1 cellular context compared by ENCODE assay signal in the genomic region with DNA sequence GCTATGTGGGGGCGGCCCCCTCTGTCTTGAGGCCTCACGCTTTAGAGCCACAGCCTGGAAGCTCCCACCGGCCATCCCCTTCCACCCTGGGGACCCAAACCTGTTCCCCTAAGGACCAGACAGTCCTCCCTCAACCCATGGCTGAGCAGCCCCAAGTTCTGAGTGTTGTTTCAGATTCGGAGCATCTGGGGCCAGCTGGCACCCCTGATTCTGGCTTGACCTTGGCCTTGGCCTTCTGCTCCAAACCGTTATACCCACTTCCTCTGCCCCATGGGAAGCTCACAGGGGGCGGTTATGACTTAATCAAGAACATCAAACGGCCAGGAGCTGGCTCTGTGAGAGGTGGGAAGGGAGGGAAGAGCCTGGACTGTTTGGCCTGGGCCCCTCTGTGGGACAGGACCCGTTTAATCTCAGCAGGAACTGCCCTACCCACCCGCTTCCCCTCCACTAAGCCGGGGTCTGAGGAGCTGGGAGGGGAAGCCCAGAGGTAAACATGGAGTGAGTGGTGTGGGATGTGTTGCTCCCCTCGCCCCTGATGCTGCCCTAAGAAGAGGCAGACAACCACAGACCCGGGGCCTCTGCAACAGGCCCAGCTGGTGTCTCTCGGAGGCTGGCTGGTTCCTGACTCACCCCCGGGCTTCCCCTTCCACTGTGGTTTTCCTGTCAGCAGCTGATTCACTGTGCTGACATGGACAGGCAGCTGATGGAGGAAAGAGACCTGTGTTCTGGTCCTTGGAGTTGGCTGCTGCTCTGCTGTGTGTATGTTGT.
TF ChIP-seq lines count a peak whose summit lies in the region.

No MANE protein-coding gene starts in this region.

TF ChIP-seq in GM12878, 131 proteins besides CTCF, POLR2A, EP300 and RAD21 (continued from another document and continues in another):
- no peak for TF ChIP-seq ZBTB33 (IDR thresholded peaks at IDR 0.05)
- TF ChIP-seq JUNB (IDR thresholded peaks at IDR 0.05), result peak; percentile 65; the same call in 1 of the 2 replicates
- no peak; the same call in 1 of the 2 replicates for TF ChIP-seq RCOR1 (conservative IDR thresholded peaks at IDR 0.05; ENCODE audit: low read depth, low read length)
- TF ChIP-seq, protein P1, sequence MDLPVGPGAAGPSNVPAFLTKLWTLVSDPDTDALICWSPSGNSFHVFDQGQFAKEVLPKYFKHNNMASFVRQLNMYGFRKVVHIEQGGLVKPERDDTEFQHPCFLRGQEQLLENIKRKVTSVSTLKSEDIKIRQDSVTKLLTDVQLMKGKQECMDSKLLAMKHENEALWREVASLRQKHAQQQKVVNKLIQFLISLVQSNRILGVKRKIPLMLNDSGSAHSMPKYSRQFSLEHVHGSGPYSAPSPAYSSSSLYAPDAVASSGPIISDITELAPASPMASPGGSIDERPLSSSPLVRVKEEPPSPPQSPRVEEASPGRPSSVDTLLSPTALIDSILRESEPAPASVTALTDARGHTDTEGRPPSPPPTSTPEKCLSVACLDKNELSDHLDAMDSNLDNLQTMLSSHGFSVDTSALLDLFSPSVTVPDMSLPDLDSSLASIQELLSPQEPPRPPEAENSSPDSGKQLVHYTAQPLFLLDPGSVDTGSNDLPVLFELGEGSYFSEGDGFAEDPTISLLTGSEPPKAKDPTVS (IDR thresholded peaks at IDR 0.05; ENCODE audit: low read depth, low read length), result no peak
- TF ChIP-seq, protein P2, sequence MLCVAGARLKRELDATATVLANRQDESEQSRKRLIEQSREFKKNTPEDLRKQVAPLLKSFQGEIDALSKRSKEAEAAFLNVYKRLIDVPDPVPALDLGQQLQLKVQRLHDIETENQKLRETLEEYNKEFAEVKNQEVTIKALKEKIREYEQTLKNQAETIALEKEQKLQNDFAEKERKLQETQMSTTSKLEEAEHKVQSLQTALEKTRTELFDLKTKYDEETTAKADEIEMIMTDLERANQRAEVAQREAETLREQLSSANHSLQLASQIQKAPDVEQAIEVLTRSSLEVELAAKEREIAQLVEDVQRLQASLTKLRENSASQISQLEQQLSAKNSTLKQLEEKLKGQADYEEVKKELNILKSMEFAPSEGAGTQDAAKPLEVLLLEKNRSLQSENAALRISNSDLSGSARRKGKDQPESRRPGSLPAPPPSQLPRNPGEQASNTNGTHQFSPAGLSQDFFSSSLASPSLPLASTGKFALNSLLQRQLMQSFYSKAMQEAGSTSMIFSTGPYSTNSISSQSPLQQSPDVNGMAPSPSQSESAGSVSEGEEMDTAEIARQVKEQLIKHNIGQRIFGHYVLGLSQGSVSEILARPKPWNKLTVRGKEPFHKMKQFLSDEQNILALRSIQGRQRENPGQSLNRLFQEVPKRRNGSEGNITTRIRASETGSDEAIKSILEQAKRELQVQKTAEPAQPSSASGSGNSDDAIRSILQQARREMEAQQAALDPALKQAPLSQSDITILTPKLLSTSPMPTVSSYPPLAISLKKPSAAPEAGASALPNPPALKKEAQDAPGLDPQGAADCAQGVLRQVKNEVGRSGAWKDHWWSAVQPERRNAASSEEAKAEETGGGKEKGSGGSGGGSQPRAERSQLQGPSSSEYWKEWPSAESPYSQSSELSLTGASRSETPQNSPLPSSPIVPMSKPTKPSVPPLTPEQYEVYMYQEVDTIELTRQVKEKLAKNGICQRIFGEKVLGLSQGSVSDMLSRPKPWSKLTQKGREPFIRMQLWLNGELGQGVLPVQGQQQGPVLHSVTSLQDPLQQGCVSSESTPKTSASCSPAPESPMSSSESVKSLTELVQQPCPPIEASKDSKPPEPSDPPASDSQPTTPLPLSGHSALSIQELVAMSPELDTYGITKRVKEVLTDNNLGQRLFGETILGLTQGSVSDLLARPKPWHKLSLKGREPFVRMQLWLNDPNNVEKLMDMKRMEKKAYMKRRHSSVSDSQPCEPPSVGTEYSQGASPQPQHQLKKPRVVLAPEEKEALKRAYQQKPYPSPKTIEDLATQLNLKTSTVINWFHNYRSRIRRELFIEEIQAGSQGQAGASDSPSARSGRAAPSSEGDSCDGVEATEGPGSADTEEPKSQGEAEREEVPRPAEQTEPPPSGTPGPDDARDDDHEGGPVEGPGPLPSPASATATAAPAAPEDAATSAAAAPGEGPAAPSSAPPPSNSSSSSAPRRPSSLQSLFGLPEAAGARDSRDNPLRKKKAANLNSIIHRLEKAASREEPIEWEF (IDR thresholded peaks at IDR 0.05; ENCODE audit: insufficient replicate concordance, low read depth, low read length), result peak; percentile 67
- 0 out of 2 replicates have a peak, but pooled peaks have one; percentile 77 for TF ChIP-seq CHD1 (IDR thresholded peaks at IDR 0.05; ENCODE audit: low read depth, low read length)
- TF ChIP-seq ZZZ3 (IDR thresholded peaks at IDR 0.05; ENCODE audit: control insufficient read depth, insufficient read length, low read depth), result no peak
- peak; percentile 93 for TF ChIP-seq NFIC (IDR thresholded peaks at IDR 0.05; ENCODE audit: low read depth, low read length)
- TF ChIP-seq RAD51 (IDR thresholded peaks at IDR 0.05), result no peak
- TF ChIP-seq FOXK2 (IDR thresholded peaks at IDR 0.05), result no peak
- TF ChIP-seq, protein P3, sequence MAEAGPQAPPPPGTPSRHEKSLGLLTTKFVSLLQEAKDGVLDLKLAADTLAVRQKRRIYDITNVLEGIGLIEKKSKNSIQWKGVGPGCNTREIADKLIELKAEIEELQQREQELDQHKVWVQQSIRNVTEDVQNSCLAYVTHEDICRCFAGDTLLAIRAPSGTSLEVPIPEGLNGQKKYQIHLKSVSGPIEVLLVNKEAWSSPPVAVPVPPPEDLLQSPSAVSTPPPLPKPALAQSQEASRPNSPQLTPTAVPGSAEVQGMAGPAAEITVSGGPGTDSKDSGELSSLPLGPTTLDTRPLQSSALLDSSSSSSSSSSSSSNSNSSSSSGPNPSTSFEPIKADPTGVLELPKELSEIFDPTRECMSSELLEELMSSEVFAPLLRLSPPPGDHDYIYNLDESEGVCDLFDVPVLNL (IDR thresholded peaks at IDR 0.05; ENCODE audit: low read depth, low read length), result no peak
- TF ChIP-seq, protein P4, sequence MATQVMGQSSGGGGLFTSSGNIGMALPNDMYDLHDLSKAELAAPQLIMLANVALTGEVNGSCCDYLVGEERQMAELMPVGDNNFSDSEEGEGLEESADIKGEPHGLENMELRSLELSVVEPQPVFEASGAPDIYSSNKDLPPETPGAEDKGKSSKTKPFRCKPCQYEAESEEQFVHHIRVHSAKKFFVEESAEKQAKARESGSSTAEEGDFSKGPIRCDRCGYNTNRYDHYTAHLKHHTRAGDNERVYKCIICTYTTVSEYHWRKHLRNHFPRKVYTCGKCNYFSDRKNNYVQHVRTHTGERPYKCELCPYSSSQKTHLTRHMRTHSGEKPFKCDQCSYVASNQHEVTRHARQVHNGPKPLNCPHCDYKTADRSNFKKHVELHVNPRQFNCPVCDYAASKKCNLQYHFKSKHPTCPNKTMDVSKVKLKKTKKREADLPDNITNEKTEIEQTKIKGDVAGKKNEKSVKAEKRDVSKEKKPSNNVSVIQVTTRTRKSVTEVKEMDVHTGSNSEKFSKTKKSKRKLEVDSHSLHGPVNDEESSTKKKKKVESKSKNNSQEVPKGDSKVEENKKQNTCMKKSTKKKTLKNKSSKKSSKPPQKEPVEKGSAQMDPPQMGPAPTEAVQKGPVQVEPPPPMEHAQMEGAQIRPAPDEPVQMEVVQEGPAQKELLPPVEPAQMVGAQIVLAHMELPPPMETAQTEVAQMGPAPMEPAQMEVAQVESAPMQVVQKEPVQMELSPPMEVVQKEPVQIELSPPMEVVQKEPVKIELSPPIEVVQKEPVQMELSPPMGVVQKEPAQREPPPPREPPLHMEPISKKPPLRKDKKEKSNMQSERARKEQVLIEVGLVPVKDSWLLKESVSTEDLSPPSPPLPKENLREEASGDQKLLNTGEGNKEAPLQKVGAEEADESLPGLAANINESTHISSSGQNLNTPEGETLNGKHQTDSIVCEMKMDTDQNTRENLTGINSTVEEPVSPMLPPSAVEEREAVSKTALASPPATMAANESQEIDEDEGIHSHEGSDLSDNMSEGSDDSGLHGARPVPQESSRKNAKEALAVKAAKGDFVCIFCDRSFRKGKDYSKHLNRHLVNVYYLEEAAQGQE (IDR thresholded peaks at IDR 0.05; ENCODE audit: low read depth, low read length), result no peak
- no peak for TF ChIP-seq JUND (IDR thresholded peaks at IDR 0.05; ENCODE audit: low read depth, low read length)
- TF ChIP-seq STAT1 (conservative IDR thresholded peaks at IDR 0.05), result no peak
- TF ChIP-seq YBX1 (IDR thresholded peaks at IDR 0.05), result no peak
- peak; percentile 40; the same call in 1 of the 2 replicates for TF ChIP-seq CBX5 (IDR thresholded peaks at IDR 0.05; ENCODE audit: low read depth)
- TF ChIP-seq, protein P5, sequence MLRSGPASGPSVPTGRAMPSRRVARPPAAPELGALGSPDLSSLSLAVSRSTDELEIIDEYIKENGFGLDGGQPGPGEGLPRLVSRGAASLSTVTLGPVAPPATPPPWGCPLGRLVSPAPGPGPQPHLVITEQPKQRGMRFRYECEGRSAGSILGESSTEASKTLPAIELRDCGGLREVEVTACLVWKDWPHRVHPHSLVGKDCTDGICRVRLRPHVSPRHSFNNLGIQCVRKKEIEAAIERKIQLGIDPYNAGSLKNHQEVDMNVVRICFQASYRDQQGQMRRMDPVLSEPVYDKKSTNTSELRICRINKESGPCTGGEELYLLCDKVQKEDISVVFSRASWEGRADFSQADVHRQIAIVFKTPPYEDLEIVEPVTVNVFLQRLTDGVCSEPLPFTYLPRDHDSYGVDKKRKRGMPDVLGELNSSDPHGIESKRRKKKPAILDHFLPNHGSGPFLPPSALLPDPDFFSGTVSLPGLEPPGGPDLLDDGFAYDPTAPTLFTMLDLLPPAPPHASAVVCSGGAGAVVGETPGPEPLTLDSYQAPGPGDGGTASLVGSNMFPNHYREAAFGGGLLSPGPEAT (IDR thresholded peaks at IDR 0.05; ENCODE audit: low read depth), result peak; percentile 84
- TF ChIP-seq ZNF24 (IDR thresholded peaks at IDR 0.05), result no peak
- TF ChIP-seq PBX3 (IDR thresholded peaks at IDR 0.05; ENCODE audit: insufficient replicate concordance, low read depth, low read length), result peak; percentile 82
- TF ChIP-seq POLR2AphosphoS5 (IDR thresholded peaks at IDR 0.05; ENCODE audit: low read length), result peak; percentile 90
- TF ChIP-seq HDAC6 (IDR thresholded peaks at IDR 0.05; ENCODE audit: unreplicated experiment), result no peak
- TF ChIP-seq NR2C2 (IDR thresholded peaks at IDR 0.05; ENCODE audit: borderline replicate concordance, control insufficient read depth, insufficient read length, low read depth), result no peak
- no peak for TF ChIP-seq NRF1 (conservative IDR thresholded peaks at IDR 0.05; ENCODE audit: low read depth, low read length)
- no peak for TF ChIP-seq ASH2L (IDR thresholded peaks at IDR 0.05; ENCODE audit: borderline replicate concordance, low read depth)
- TF ChIP-seq CREB1 (IDR thresholded peaks at IDR 0.05; ENCODE audit: low read depth), result peak; percentile 67
- peak; percentile 52 to 54; a peak in 2 of 4 replicates for TF ChIP-seq BHLHE40 (IDR thresholded peaks at IDR 0.05; ENCODE audit: borderline replicate concordance in 1 of 2, low read depth in 2 of 2, low read length in 1 of 2)
- no peak for TF ChIP-seq PML (IDR thresholded peaks at IDR 0.05; ENCODE audit: low read length)
- TF ChIP-seq MEF2A (IDR thresholded peaks at IDR 0.05; ENCODE audit: insufficient read depth, low read depth, low read length), result 0 out of 2 replicates have a peak, but pooled peaks have one; percentile 13
- no peak; the same call in 1 of the 2 replicates for TF ChIP-seq ZSCAN29 (IDR thresholded peaks at IDR 0.05)
- peak; percentile 78 for TF ChIP-seq CREM (IDR thresholded peaks at IDR 0.05; ENCODE audit: low read depth)
- no peak for TF ChIP-seq CBX3 (IDR thresholded peaks at IDR 0.05; ENCODE audit: borderline replicate concordance, low read depth)
- peak; percentile 72 for TF ChIP-seq SPI1 (IDR thresholded peaks at IDR 0.05; ENCODE audit: borderline replicate concordance, insufficient read depth, low read depth, low read length)
- TF ChIP-seq TARDBP (IDR thresholded peaks at IDR 0.05; ENCODE audit: borderline replicate concordance), result peak; percentile 72; the same call in 1 of the 2 replicates
- TF ChIP-seq RUNX3 (IDR thresholded peaks at IDR 0.05; ENCODE audit: low read length), result peak; percentile 97
- TF ChIP-seq BMI1 (IDR thresholded peaks at IDR 0.05; ENCODE audit: borderline replicate concordance), result no peak
- no peak for TF ChIP-seq IRF5 (IDR thresholded peaks at IDR 0.05; ENCODE audit: borderline replicate concordance)
- TF ChIP-seq TCF3 (IDR thresholded peaks at IDR 0.05; ENCODE audit: borderline replicate concordance, insufficient read depth, low read depth, low read length), result peak; percentile 95
- no peak for TF ChIP-seq HCFC1 (IDR thresholded peaks at IDR 0.05; ENCODE audit: low read length)
